Comparison of ENCODE assay signal across 12 cellular contexts in genomic region chr3:30437172-30437571, GRCh38.
DNase-seq lines count a peak whose midpoint lies in the region; ATAC-seq and TF ChIP-seq lines count a peak whose summit lies in the region.
"Had no signal": no experiment of that assay in that cellular context is flagged by ENCODE, and none has a peak within 500 bp of the region (broad histone marks: within the 10 kb centered on the region; RNA-seq: fewer than 3 reads in every experiment).

No MANE protein-coding gene starts in this region.

- H3K36me3 Mint-ChIP-seq in T-helper 17 cell (ENCODE audit: low read depth) = no peaks in the 10 kb centered on the region
- H3K36me3 Mint-ChIP-seq: CD8-positive, alpha-beta T cell had no signal

- peaks cover 0 to 7% of the 10 kb centered on the region in 2 donors for H3K4me1 ChIP-seq in adrenal gland (replicated peaks in 1 of 2)
- H3K4me1 ChIP-seq: parathyroid adenoma had no signal

- no peaks in the 10 kb centered on the region for H3K9me3 ChIP-seq in adrenal gland (replicated peaks in 1 of 3)
- no peaks in the 10 kb centered on the region for H3K9me3 ChIP-seq in MG63
- no peaks in the 10 kb centered on the region for H3K9me3 ChIP-seq in T-helper 17 cell (ENCODE audit: control insufficient read depth, low read length, poor library complexity, severe bottlenecking)

- ATAC-seq in left ventricle myocardium superior = peak; percentile 50
- ATAC-seq in sciatic nerve = peak; percentile 76
- no peak for ATAC-seq in T-helper 17 cell
- ATAC-seq: CD8-positive, alpha-beta T cell had no signal

- H3K27ac ChIP-seq in adrenal gland = peak overlapping the region in 1 of 5 donors; percentile 61
- H3K27ac ChIP-seq: parathyroid adenoma had no signal

- H3K27me3 Mint-ChIP-seq in T-helper 17 cell = no peaks in the 10 kb centered on the region
- H3K27me3 Mint-ChIP-seq: activated naive CD8-positive, alpha-beta T cell treated with anti-CD3 and anti-CD28 coated beads, Interleukin-2, amount 10 ng/mL, durations not matched to agents 7 days and 5 days had no signal

- no peak overlapping the region for H3K27ac Mint-ChIP-seq in T-helper 17 cell
- H3K27ac Mint-ChIP-seq: activated naive CD8-positive, alpha-beta T cell treated with anti-CD3 and anti-CD28 coated beads, Interleukin-2, amount 10 ng/mL, durations not matched to agents 7 days and 5 days had no signal

- DNase-seq in DMS 273 treated with DMSO at 0.1 percent for 48 hours (lab: John Stamatoyannopoulos, UW) (peak; percentile 46), adrenal gland (peak in 5 of 7 donors; percentile 13 to 54 (median 21)), left ventricle myocardium superior (no peak), sciatic nerve (ENCODE audit: low spot score) (peak; percentile 57), MG63 (no peak), T-helper 17 cell (no peak), A172 (ENCODE audit: low spot score) (no peak), NCI-H146 treated with DMSO at 0.1 percent for 48 hours (lab: John Stamatoyannopoulos, UW; ENCODE audit: unreplicated experiment) (no peak)
- DNase-seq: activated naive CD8-positive, alpha-beta T cell treated with anti-CD3 and anti-CD28 coated beads, Interleukin-2, amount 10 ng/mL, durations not matched to agents 7 days and 5 days; CD8-positive, alpha-beta T cell; NCI-H774 had no signal

- peaks cover 14% of the 10 kb centered on the region for H3K4me1 Mint-ChIP-seq in T-helper 17 cell

- no peak for TF ChIP-seq CTCF in adrenal gland (IDR thresholded peaks at IDR 0.05)

- H3K4me3 ChIP-seq in adrenal gland = no peak overlapping the region
- H3K4me3 ChIP-seq in MG63 = no peak overlapping the region

- H3K27me3 ChIP-seq in adrenal gland (no peaks in the 10 kb centered on the region), MG63 (no peaks in the 10 kb centered on the region)

- intact Hi-C loops in adrenal gland (cut with DNase I) (no loop called here), left ventricle myocardium superior (cut with micrococcal nuclease) (no loop called here), sciatic nerve (cut with DNase I) (no loop called here)

- TF ChIP-seq POLR2A in adrenal gland (IDR thresholded peaks at IDR 0.05) = no peak

- WGBS in adrenal gland, 4 donors = 45 to 64% (median 59%) methylated on average over 3 to 4 of the region's 4 CpGs

- H3K4me3 Mint-ChIP-seq in T-helper 17 cell = no peak overlapping the region

- no peaks in the 10 kb centered on the region for H3K36me3 ChIP-seq in adrenal gland (replicated peaks in 1 of 2)
- H3K36me3 ChIP-seq in MG63 = no peaks in the 10 kb centered on the region; the same call in 1 of the 2 replicates

Comparison
In these comparisons a context has a peak if more than half of its experiments do, and no peak if none do; other contexts are left out.
1. DNase-seq: peak in DMS 273 treated with DMSO at 0.1 percent for 48 hours (single experiment), adrenal gland (5 of 7) and sciatic nerve (single experiment); none in left ventricle myocardium superior (single experiment), MG63 (single experiment), T-helper 17 cell (0 of 3), A172 (single experiment) and NCI-H146 treated with DMSO at 0.1 percent for 48 hours (single experiment).